9 cellular contexts compared by ENCODE assay signal in genomic region chr19:16497042-16497441, GRCh38. TPM values are rescaled to one million over a fixed set of nuclear protein-coding genes. Genes with fewer than 3 reads are reported as not detected.
A peak's percentile ranks its signal among the peaks of the same experiment; 100 is the strongest.
DNase-seq lines count a peak whose midpoint lies in the region; ATAC-seq and TF ChIP-seq lines count a peak whose summit lies in the region.
"Had no signal": no experiment of that assay in that cellular context is flagged by ENCODE, and none has a peak within 500 bp of the region (broad histone marks: within the 10 kb centered on the region; RNA-seq: fewer than 3 reads in every experiment).

No MANE protein-coding gene starts in this region.

- peak overlapping the region; percentile 64 for H3K27ac ChIP-seq in suprapubic skin

- H3K27me3 Mint-ChIP-seq in activated CD4-positive, alpha-beta T cell treated with anti-CD3 and anti-CD28 coated beads for 36 hours: no peaks in the 10 kb centered on the region
- no peaks in the 10 kb centered on the region for H3K27me3 Mint-ChIP-seq in activated CD4-positive, alpha-beta memory T cell treated with anti-CD3 and anti-CD28 coated beads for 36 hours

- H3K4me1 ChIP-seq in suprapubic skin: peaks cover 12% of the 10 kb centered on the region

- H3K4me3 ChIP-seq in iPS-18c (ENCODE audit: insufficient read depth, low read depth, low read length) (peak overlapping the region; percentile 84; the same call in 1 of the 2 replicates), suprapubic skin (peak overlapping the region; percentile 79)

- H3K4me3 Mint-ChIP-seq in activated CD4-positive, alpha-beta T cell treated with anti-CD3 and anti-CD28 coated beads for 36 hours: peak overlapping the region; percentile 89
- peak overlapping the region; percentile 93 for H3K4me3 Mint-ChIP-seq in activated CD4-positive, alpha-beta memory T cell treated with anti-CD3 and anti-CD28 coated beads for 36 hours

- peaks cover 2% of the 10 kb centered on the region for H3K9me3 ChIP-seq in iPS-18c (ENCODE audit: control insufficient read depth, insufficient read depth, low read length)
- H3K9me3 ChIP-seq in suprapubic skin: no peaks in the 10 kb centered on the region

- peaks cover 13% of the 10 kb centered on the region for H3K4me1 Mint-ChIP-seq in activated CD4-positive, alpha-beta T cell treated with anti-CD3 and anti-CD28 coated beads for 36 hours
- H3K4me1 Mint-ChIP-seq in activated CD4-positive, alpha-beta memory T cell treated with anti-CD3 and anti-CD28 coated beads for 36 hours (ENCODE audit: low read depth): peaks cover 17% of the 10 kb centered on the region

- WGBS in suprapubic skin: 81% methylated on average over 12 of the region's 12 CpGs

- H3K27me3 ChIP-seq in suprapubic skin: no peaks in the 10 kb centered on the region

- TF ChIP-seq CTCF in suprapubic skin (IDR thresholded peaks at IDR 0.05): no peak

- no peak for DNase-seq in activated CD4-positive, alpha-beta T cell treated with anti-CD3 and anti-CD28 coated beads for 36 hours
- DNase-seq in activated CD4-positive, alpha-beta T cell treated with anti-CD3 and anti-CD28 coated beads, Interleukin-2, amount 50 U/mL, for 1 hour: no peak
- no peak for DNase-seq in activated CD4-positive, alpha-beta memory T cell treated with anti-CD3 and anti-CD28 coated beads for 36 hours
- DNase-seq in suprapubic skin (ENCODE audit: low spot score in 2 of 2) (no peak), NCI-H2227 (lab: John Stamatoyannopoulos, UW; ENCODE audit: unreplicated experiment) (no peak)

- H3K27ac Mint-ChIP-seq in activated CD4-positive, alpha-beta T cell treated with anti-CD3 and anti-CD28 coated beads for 36 hours: no peak overlapping the region
- no peak overlapping the region for H3K27ac Mint-ChIP-seq in activated CD4-positive, alpha-beta memory T cell treated with anti-CD3 and anti-CD28 coated beads for 36 hours

- POLR2A ChIA-PET in activated CD4-positive, alpha-beta T cell treated with anti-CD3 and anti-CD28 coated beads for 36 hours (lab: Charles Lee): no interaction called here
- POLR2A ChIA-PET in activated CD4-positive, alpha-beta memory T cell treated with anti-CD3 and anti-CD28 coated beads for 36 hours (lab: Charles Lee): interaction anchor here (1.5 kb wide), 1 partner anchor 131 kb away, joined by 4 read pairs; the partner anchor contains the start of gene MED26

- no peak for TF ChIP-seq POLR2A in suprapubic skin (IDR thresholded peaks at IDR 0.05)

- no peak for ATAC-seq in activated CD4-positive, alpha-beta T cell treated with anti-CD3 and anti-CD28 coated beads for 36 hours
- ATAC-seq in HG03469 (IDR thresholded peaks at IDR 0.05; ENCODE audit: unreplicated experiment): no peak
- ATAC-seq in HG02798 (IDR thresholded peaks at IDR 0.05; ENCODE audit: poor library complexity, unreplicated experiment): no peak

- peaks cover 10% of the 10 kb centered on the region for H3K36me3 ChIP-seq in suprapubic skin

- H3K9me3 Mint-ChIP-seq in activated CD4-positive, alpha-beta T cell treated with anti-CD3 and anti-CD28 coated beads for 36 hours (ENCODE audit: low read depth): no peaks in the 10 kb centered on the region
- H3K9me3 Mint-ChIP-seq in activated CD4-positive, alpha-beta memory T cell treated with anti-CD3 and anti-CD28 coated beads for 36 hours: no peaks in the 10 kb centered on the region

- no peak for TF ChIP-seq EP300 in suprapubic skin (IDR thresholded peaks at IDR 0.05)

- peaks cover 7% of the 10 kb centered on the region for H3K36me3 Mint-ChIP-seq in activated CD4-positive, alpha-beta T cell treated with anti-CD3 and anti-CD28 coated beads for 36 hours (ENCODE audit: low read depth)
- H3K36me3 Mint-ChIP-seq in activated CD4-positive, alpha-beta memory T cell treated with anti-CD3 and anti-CD28 coated beads for 36 hours: peaks cover 4% of the 10 kb centered on the region

- intact Hi-C loops in activated CD4-positive, alpha-beta T cell treated with anti-CD3 and anti-CD28 coated beads for 36 hours (cut with DNase I, micrococcal nuclease): loop anchor here in 1 of 2 experiments (2.0 kb wide), 1 partner anchor 660 kb away; no protein-coding TSS in a partner anchor
- intact Hi-C loops in activated CD4-positive, alpha-beta memory T cell treated with anti-CD3 and anti-CD28 coated beads for 36 hours (cut with micrococcal nuclease): loop anchor here (2.0 to 5.0 kb wide), 2 partner anchors 24 to 90 kb away; no protein-coding TSS in a partner anchor

- CTCF ChIA-PET in activated CD4-positive, alpha-beta T cell treated with anti-CD3 and anti-CD28 coated beads for 36 hours (lab: Charles Lee): no interaction called here
- CTCF ChIA-PET in activated CD4-positive, alpha-beta memory T cell treated with anti-CD3 and anti-CD28 coated beads for 36 hours (lab: Charles Lee): interaction anchor here (1.0 kb wide), 1 partner anchor 29 kb away, joined by 3 read pairs; no protein-coding TSS in a partner anchor

RNA-seq across cellular contexts. Expression of gene C19orf44, which starts 0.8 kb away (rescaled TPM):
- total RNA-seq in activated CD4-positive, alpha-beta T cell treated with anti-CD3 and anti-CD28 coated beads for 36 hours: 1 to 10 TPM; 2.9 to 4.0 TPM
- 1 to 10 TPM; 2.2 to 2.6 TPM for total RNA-seq in activated CD4-positive, alpha-beta memory T cell treated with anti-CD3 and anti-CD28 coated beads for 36 hours
- 1 to 10 TPM; 2.7 to 7.4 (median 6.5) TPM for total RNA-seq in suprapubic skin

RNA-seq across cellular contexts. Expression of gene CALR3, which starts 1.1 kb away (rescaled TPM):
- not detected for total RNA-seq in activated CD4-positive, alpha-beta T cell treated with anti-CD3 and anti-CD28 coated beads for 36 hours
- total RNA-seq in activated CD4-positive, alpha-beta memory T cell treated with anti-CD3 and anti-CD28 coated beads for 36 hours: not detected
- total RNA-seq in suprapubic skin: not detected
- total RNA-seq: T-helper 1 cell treated with Interleukin-12 subunit alpha and Interleukin-12 subunit beta and Interleukin-4 antibody, amounts not matched to agents 30 ng/mL and 1 ng/mL, for 36 hours had no signal

RNA-seq across cellular contexts. Expression of gene EPS15L1, which starts 25.3 kb away (rescaled TPM):
- total RNA-seq in activated CD4-positive, alpha-beta T cell treated with anti-CD3 and anti-CD28 coated beads for 36 hours: 10 to 100 TPM; 26.1 to 29.7 TPM
- 10 to 100 TPM; 25.9 to 27.3 TPM for total RNA-seq in activated CD4-positive, alpha-beta memory T cell treated with anti-CD3 and anti-CD28 coated beads for 36 hours
- 10 to 100 TPM; 27.3 to 59.2 (median 33.4) TPM for total RNA-seq in suprapubic skin

RNA-seq across cellular contexts. Expression of gene CHERP, which starts 45.2 kb away (rescaled TPM):
- total RNA-seq in activated CD4-positive, alpha-beta T cell treated with anti-CD3 and anti-CD28 coated beads for 36 hours: 10 to 100 TPM; 57.9 to 64.8 TPM
- 10 to 100 TPM; 50.8 TPM for total RNA-seq in activated CD4-positive, alpha-beta memory T cell treated with anti-CD3 and anti-CD28 coated beads for 36 hours
- total RNA-seq in suprapubic skin: 10 to 100 TPM; 13.3 to 35.6 (median 18.9) TPM
